ENCODE assay signal across 10 cellular contexts in genomic region chr7:24778543-24779282, GRCh38. TPM values are rescaled to one million over a fixed set of nuclear protein-coding genes. Genes with fewer than 3 reads are reported as not detected.
DNase-seq lines count a peak whose midpoint lies in the region; ATAC-seq and TF ChIP-seq lines count a peak whose summit lies in the region.
"Had no signal": no experiment of that assay in that cellular context is flagged by ENCODE, and none has a peak within 500 bp of the region (broad histone marks: within the 10 kb centered on the region; RNA-seq: fewer than 3 reads in every experiment).

No MANE protein-coding gene starts in this region.

- no peaks in the 10 kb centered on the region for H3K36me3 ChIP-seq in psoas muscle (ENCODE audit: insufficient read depth in 1 of 2, low read depth in 1 of 2)

- H3K4me3 ChIP-seq in astrocyte of the spinal cord (ENCODE audit: low read depth, low read length), result no peak overlapping the region
- no peak overlapping the region for H3K4me3 ChIP-seq in psoas muscle

- TF ChIP-seq CTCF in astrocyte of the spinal cord (IDR thresholded peaks at IDR 0.05; ENCODE audit: low read depth, low read length), result no peak
- no peak for TF ChIP-seq CTCF in psoas muscle (IDR thresholded peaks at IDR 0.05)

- H3K9me3 ChIP-seq in psoas muscle, result no peaks in the 10 kb centered on the region

- intact Hi-C loops in psoas muscle (cut with DNase I), result no loop called here

- peaks cover under 1 to 4% of the 10 kb centered on the region in 2 donors for H3K36me3 Mint-ChIP-seq in activated T-cell treated with anti-CD3 and anti-CD28 coated beads, Interleukin-2, amount 50 U/mL, for 72 hours (ENCODE audit: insufficient read depth in 2 of 2)

- ATAC-seq in activated T-cell treated with anti-CD3 and anti-CD28 coated beads, Interleukin-2, amount 50 U/mL, for 72 hours (replicated peaks in 1 of 2), result peak; percentile 87 to 93
- ATAC-seq in HG03521 (IDR thresholded peaks at IDR 0.05; ENCODE audit: unreplicated experiment) (peak; percentile 37), psoas muscle (peak; percentile 96 to 98 (median 98)), GM19452 (IDR thresholded peaks at IDR 0.05; ENCODE audit: unreplicated experiment) (no peak)

- peak overlapping the region in 1 of 2 donors; percentile 38 for H3K4me3 Mint-ChIP-seq in activated T-cell treated with anti-CD3 and anti-CD28 coated beads, Interleukin-2, amount 50 U/mL, for 72 hours
- H3K4me3 Mint-ChIP-seq: CD4-positive, CD25-positive, alpha-beta regulatory T cell; stimulated activated naive CD8-positive, alpha-beta T cell treated with anti-CD3 and anti-CD28 coated beads, Interleukin-15, Interleukin-2, amounts not matched to agents 100 ng/mL and 50 ng/mL, for 24 hours had no signal

- peaks cover 3% of the 10 kb centered on the region for H3K4me1 Mint-ChIP-seq in activated T-cell treated with anti-CD3 and anti-CD28 coated beads, Interleukin-2, amount 50 U/mL, for 72 hours (ENCODE audit: low read depth)

- peak overlapping the region; percentile 74 for H3K27ac Mint-ChIP-seq in activated T-cell treated with anti-CD3 and anti-CD28 coated beads, Interleukin-2, amount 50 U/mL, for 72 hours
- H3K27ac Mint-ChIP-seq: CD4-positive, CD25-positive, alpha-beta regulatory T cell; stimulated activated naive CD8-positive, alpha-beta T cell treated with anti-CD3 and anti-CD28 coated beads, Interleukin-15, Interleukin-2, amounts not matched to agents 100 ng/mL and 50 ng/mL, for 24 hours had no signal

- in situ Hi-C loops in astrocyte of the spinal cord (cut with HindIII; ENCODE audit: low sequenced_read_pairs), result no loop called here

- no peaks in the 10 kb centered on the region for H3K27me3 ChIP-seq in psoas muscle (ENCODE audit: insufficient read depth in 3 of 3, low read length in 2 of 3)

- DNase-seq in activated T-cell treated with anti-CD3 and anti-CD28 coated beads, Interleukin-2, amount 50 U/mL, for 72 hours, result peak; percentile 29 to 37
- no peak for DNase-seq in activated T-cell treated with anti-CD3 and anti-CD28 coated beads for 4 hours
- DNase-seq in astrocyte of the spinal cord (ENCODE audit: low read depth, low spot score), result peak; percentile 71
- peak; percentile 77 to 83 for DNase-seq in psoas muscle
- no peak for DNase-seq in cerebellar cortex (ENCODE audit: low spot score)
- DNase-seq in activated CD4-positive, alpha-beta T cell treated with anti-CD3 and anti-CD28 coated beads for 4 hours, result no peak
- DNase-seq: CD4-positive, CD25-positive, alpha-beta regulatory T cell had no signal

- H3K27ac ChIP-seq in psoas muscle, result peak overlapping the region; percentile 86

- peaks cover 3% of the 10 kb centered on the region for H3K4me1 ChIP-seq in psoas muscle

- WGBS in psoas muscle, 3 donors, result 24 to 39% (median 28%) methylated on average over 9 of the region's 9 CpGs

- peaks cover 0 to under 1% of the 10 kb centered on the region in 2 donors for H3K9me3 Mint-ChIP-seq in activated T-cell treated with anti-CD3 and anti-CD28 coated beads, Interleukin-2, amount 50 U/mL, for 72 hours

- H3K27me3 Mint-ChIP-seq in activated T-cell treated with anti-CD3 and anti-CD28 coated beads, Interleukin-2, amount 50 U/mL, for 72 hours (ENCODE audit: low read depth), result no peaks in the 10 kb centered on the region
- H3K27me3 Mint-ChIP-seq: stimulated activated naive CD8-positive, alpha-beta T cell treated with anti-CD3 and anti-CD28 coated beads, Interleukin-15, Interleukin-2, amounts not matched to agents 100 ng/mL and 50 ng/mL, for 24 hours had no signal

RNA-seq across cellular contexts. Expression of gene GSDME, which starts 21.4 kb away (rescaled TPM):
- 10 to 100 TPM; 19.3 to 20.6 TPM for total RNA-seq in activated T-cell treated with anti-CD3 and anti-CD28 coated beads, Interleukin-2, amount 50 U/mL, for 72 hours
- total RNA-seq in psoas muscle, result 10 to 100 TPM; 10.9 to 32.1 (median 16.0) TPM
- 10 to 100 TPM in 1 of 3 donors, 1 to 10 TPM in 2; 4.9 to 30.7 (median 8.3) TPM for polyA plus RNA-seq in psoas muscle
- total RNA-seq: CD4-positive, CD25-positive, alpha-beta regulatory T cell had no signal

Comparison
In these comparisons a context has a peak if more than half of its experiments do, and no peak if none do; other contexts are left out.
1. DNase-seq: peak in activated T-cell treated with anti-CD3 and anti-CD28 coated beads, Interleukin-2, amount 50 U/mL, for 72 hours (2 of 2), astrocyte of the spinal cord (single experiment) and psoas muscle (2 of 2); none in activated T-cell treated with anti-CD3 and anti-CD28 coated beads for 4 hours (single experiment), cerebellar cortex (single experiment) and activated CD4-positive, alpha-beta T cell treated with anti-CD3 and anti-CD28 coated beads for 4 hours (0 of 2).